Comparison of ENCODE assay signal across 10 cellular contexts in genomic region chr18:14709761-14710160, GRCh38. TPM values are rescaled to one million over a fixed set of nuclear protein-coding genes. Genes with fewer than 3 reads are reported as not detected.
DNase-seq lines count a peak whose midpoint lies in the region; FAIRE-seq and TF ChIP-seq lines count a peak whose summit lies in the region.
"Not testable (repeated sequence)": the region's sequence is repeated elsewhere in the genome, so short reads cannot be mapped to it uniquely, and the experiment has no call there.
"Had no signal": no experiment of that assay in that cellular context is flagged by ENCODE, and none has a peak within 500 bp of the region (broad histone marks: within the 10 kb centered on the region; RNA-seq: fewer than 3 reads in every experiment).

No MANE protein-coding gene starts in this region.

- TF ChIP-seq CTCF in astrocyte of the spinal cord (IDR thresholded peaks at IDR 0.05; ENCODE audit: low read depth, low read length); epithelial cell of esophagus (IDR thresholded peaks at IDR 0.05; ENCODE audit: insufficient read depth, low read depth, low read length, missing control alignments): not testable (repeated sequence)

- not testable (repeated sequence) for H3K4me3 ChIP-seq in astrocyte of the spinal cord (ENCODE audit: low read depth, low read length); epithelial cell of esophagus (ENCODE audit: low read length)

- DNase-seq in Daoy (ENCODE audit: low read depth) (peak; percentile 13), NCI-H226 (peak; percentile 31), RPMI7951 (ENCODE audit: low read depth) (peak; percentile 27), astrocyte of the spinal cord (ENCODE audit: low read depth, low spot score) (peak; percentile 1), epithelial cell of esophagus (ENCODE audit: low read depth) (peak; percentile 7), kidney glomerular epithelial cell (lab: John Stamatoyannopoulos, UW) (peak; percentile 11)
- DNase-seq in HTR-8/SVneo (ENCODE audit: insufficient read length, low spot score) = not testable (repeated sequence)

- FAIRE-seq in HTR-8/SVneo (lab: Jason Lieb, UNC) = peak; percentile 94

- in situ Hi-C loops in astrocyte of the spinal cord (cut with HindIII; ENCODE audit: low sequenced_read_pairs) = not testable (repeated sequence)

RNA-seq across cellular contexts. Expression of gene ANKRD30B, which starts 38.2 kb away (rescaled TPM):
- 0.23 TPM in 1 of 2 replicates, not detected in the other for total RNA-seq in Daoy (2014; rRNA removed; shearing (Covaris generic))
- total RNA-seq in RPMI7951 (2014; rRNA removed; shearing (Covaris generic)) = 0.59 and 1.1 TPM in 2 replicates
- total RNA-seq: CD4-positive, alpha-beta T cell; GM23248; HepG2 had no signal
